In the genomic region with DNA sequence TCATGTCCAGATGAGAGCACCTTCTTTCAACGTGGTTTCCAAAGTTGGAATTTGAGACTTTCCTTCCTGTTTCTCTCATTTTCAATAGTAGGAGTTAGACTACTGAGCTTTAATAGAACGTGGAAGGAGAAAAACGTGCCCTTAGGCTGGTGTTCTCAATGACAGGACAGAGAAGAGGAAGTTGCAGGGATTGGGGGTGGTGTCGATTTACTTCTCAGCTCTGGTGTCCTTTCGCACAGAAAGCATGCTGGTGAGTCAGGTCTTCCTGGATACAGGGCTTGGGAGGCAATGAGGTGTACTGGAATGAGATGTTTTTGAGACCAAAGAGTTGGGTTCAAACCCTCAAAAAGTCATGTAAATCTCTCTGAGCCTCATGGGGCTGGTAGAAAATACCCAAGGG, we compare ENCODE assay signal across 11 cellular contexts.
DNase-seq lines count a peak whose midpoint lies in the region; ATAC-seq and TF ChIP-seq lines count a peak whose summit lies in the region.
"Had no signal": no experiment of that assay in that cellular context is flagged by ENCODE, and none has a peak within 500 bp of the region (broad histone marks: within the 10 kb centered on the region; RNA-seq: fewer than 3 reads in every experiment).

No MANE protein-coding gene starts in this region.

- H3K9me3 ChIP-seq in SJCRH30 (replicated peaks): no peaks in the 10 kb centered on the region
- no peaks in the 10 kb centered on the region for H3K9me3 ChIP-seq in spleen
- H3K9me3 ChIP-seq: HAP-1 had no signal

- no peak for ATAC-seq in HG03469 (IDR thresholded peaks at IDR 0.05; ENCODE audit: unreplicated experiment)

- POLR2A ChIA-PET in activated CD4-positive, alpha-beta memory T cell treated with anti-CD3 and anti-CD28 coated beads for 36 hours (lab: Charles Lee): no interaction called here
- POLR2A ChIA-PET in activated CD4-positive, alpha-beta memory T cell treated with anti-CD3 and anti-CD28 coated beads, Interleukin-2, amount 10 ng/mL, durations not matched to agents 7 days and 5 days (lab: Charles Lee): interaction anchor here (2.2 kb wide), 1 partner anchor 11 kb away, joined by 6 read pairs; no protein-coding TSS in a partner anchor

- H3K36me3 Mint-ChIP-seq in activated CD4-positive, alpha-beta memory T cell treated with anti-CD3 and anti-CD28 coated beads for 36 hours: peaks cover 2% of the 10 kb centered on the region
- H3K36me3 Mint-ChIP-seq in activated CD4-positive, alpha-beta memory T cell treated with anti-CD3 and anti-CD28 coated beads, Interleukin-2, amount 10 ng/mL, durations not matched to agents 7 days and 5 days (ENCODE audit: low read depth): peaks cover 20% of the 10 kb centered on the region

- no peaks in the 10 kb centered on the region for H3K27me3 Mint-ChIP-seq in activated CD4-positive, alpha-beta memory T cell treated with anti-CD3 and anti-CD28 coated beads for 36 hours
- no peaks in the 10 kb centered on the region for H3K27me3 Mint-ChIP-seq in activated CD4-positive, alpha-beta memory T cell treated with anti-CD3 and anti-CD28 coated beads, Interleukin-2, amount 10 ng/mL, durations not matched to agents 7 days and 5 days
- H3K27me3 Mint-ChIP-seq: central memory CD8-positive, alpha-beta T cell had no signal

- H3K36me3 ChIP-seq in SJCRH30 (no peaks in the 10 kb centered on the region), spleen (no peaks in the 10 kb centered on the region)
- H3K36me3 ChIP-seq: HAP-1 had no signal

- CTCF ChIA-PET in activated CD4-positive, alpha-beta memory T cell treated with anti-CD3 and anti-CD28 coated beads for 36 hours (lab: Charles Lee): no interaction called here
- CTCF ChIA-PET in activated CD4-positive, alpha-beta memory T cell treated with anti-CD3 and anti-CD28 coated beads, Interleukin-2, amount 10 ng/mL, durations not matched to agents 7 days and 5 days (lab: Charles Lee): interaction anchor here (0.6 kb wide), 1 partner anchor 227 kb away, joined by 6 read pairs; no protein-coding TSS in a partner anchor

- peak; percentile 16 for DNase-seq in activated CD4-positive, alpha-beta memory T cell treated with anti-CD3 and anti-CD28 coated beads for 36 hours
- no peak for DNase-seq in activated CD4-positive, alpha-beta memory T cell treated with anti-CD3 and anti-CD28 coated beads, Interleukin-2, amount 10 ng/mL, durations not matched to agents 7 days and 5 days
- DNase-seq in SJCRH30 (peak; percentile 19 to 51), fibroblast of the aortic adventitia (ENCODE audit: low read depth) (peak; percentile 47), ureter (ENCODE audit: low spot score) (peak; percentile 60), NCI-H524 treated with DMSO at 0.1 percent for 48 hours (lab: John Stamatoyannopoulos, UW) (no peak), spleen (no peak)
- DNase-seq: KG1 had no signal

- peaks cover 28% of the 10 kb centered on the region for H3K4me1 Mint-ChIP-seq in activated CD4-positive, alpha-beta memory T cell treated with anti-CD3 and anti-CD28 coated beads for 36 hours (ENCODE audit: low read depth)
- peaks cover 30% of the 10 kb centered on the region for H3K4me1 Mint-ChIP-seq in activated CD4-positive, alpha-beta memory T cell treated with anti-CD3 and anti-CD28 coated beads, Interleukin-2, amount 10 ng/mL, durations not matched to agents 7 days and 5 days

- no peak overlapping the region for H3K27ac Mint-ChIP-seq in activated CD4-positive, alpha-beta memory T cell treated with anti-CD3 and anti-CD28 coated beads for 36 hours
- H3K27ac Mint-ChIP-seq in activated CD4-positive, alpha-beta memory T cell treated with anti-CD3 and anti-CD28 coated beads, Interleukin-2, amount 10 ng/mL, durations not matched to agents 7 days and 5 days: no peak overlapping the region

- no peak overlapping the region for H3K4me3 Mint-ChIP-seq in activated CD4-positive, alpha-beta memory T cell treated with anti-CD3 and anti-CD28 coated beads for 36 hours
- H3K4me3 Mint-ChIP-seq in activated CD4-positive, alpha-beta memory T cell treated with anti-CD3 and anti-CD28 coated beads, Interleukin-2, amount 10 ng/mL, durations not matched to agents 7 days and 5 days: no peak overlapping the region
- H3K4me3 Mint-ChIP-seq: central memory CD8-positive, alpha-beta T cell had no signal

- intact Hi-C loops in activated CD4-positive, alpha-beta memory T cell treated with anti-CD3 and anti-CD28 coated beads for 36 hours (cut with micrococcal nuclease): no loop called here
- intact Hi-C loops in spleen (cut with DNase I; ENCODE audit: low total_unique reads): no loop called here

- H3K27ac ChIP-seq in SJCRH30 (no peak overlapping the region), spleen (no peak overlapping the region)

- H3K4me3 ChIP-seq in SJCRH30 (no peak overlapping the region), fibroblast of the aortic adventitia (ENCODE audit: low read depth, low read length) (no peak overlapping the region), spleen (no peak overlapping the region)
- H3K4me3 ChIP-seq: HAP-1 had no signal

- TF ChIP-seq CTCF in fibroblast of the aortic adventitia (IDR thresholded peaks at IDR 0.05; ENCODE audit: insufficient read depth, low read length): no peak
- TF ChIP-seq CTCF in spleen (IDR thresholded peaks at IDR 0.05 in 8 of 11, conservative IDR thresholded peaks at IDR 0.05 in 3 of 11): no peak

- no peak for TF ChIP-seq POLR2A in spleen (IDR thresholded peaks at IDR 0.05)

- no peaks in the 10 kb centered on the region for H3K4me1 ChIP-seq in SJCRH30
- peaks cover 0 to 14% (median 8%) of the 10 kb centered on the region in 6 donors for H3K4me1 ChIP-seq in spleen
- H3K4me1 ChIP-seq: HAP-1 had no signal

- peaks cover 3% of the 10 kb centered on the region; the same call in 1 of the 2 replicates for H3K27me3 ChIP-seq in SJCRH30
- no peaks in the 10 kb centered on the region for H3K27me3 ChIP-seq in spleen (replicated peaks in 1 of 7)

- 32 to 46% (median 39%) methylated on average over 5 of the region's 5 CpGs for WGBS in spleen, 5 donors

- H3K9me3 Mint-ChIP-seq in activated CD4-positive, alpha-beta memory T cell treated with anti-CD3 and anti-CD28 coated beads for 36 hours: peaks cover 3% of the 10 kb centered on the region
- H3K9me3 Mint-ChIP-seq in activated CD4-positive, alpha-beta memory T cell treated with anti-CD3 and anti-CD28 coated beads, Interleukin-2, amount 10 ng/mL, durations not matched to agents 7 days and 5 days: peaks cover 3% of the 10 kb centered on the region
- H3K9me3 Mint-ChIP-seq: central memory CD8-positive, alpha-beta T cell had no signal

Comparison
In these comparisons a context has a peak if more than half of its experiments do, and no peak if none do; other contexts are left out.
1. DNase-seq: peak in activated CD4-positive, alpha-beta memory T cell treated with anti-CD3 and anti-CD28 coated beads for 36 hours (single experiment), SJCRH30 (2 of 2), fibroblast of the aortic adventitia (single experiment) and ureter (single experiment); none in activated CD4-positive, alpha-beta memory T cell treated with anti-CD3 and anti-CD28 coated beads, Interleukin-2, amount 10 ng/mL, durations not matched to agents 7 days and 5 days (single experiment), NCI-H524 treated with DMSO at 0.1 percent for 48 hours (single experiment) and spleen (single experiment).